Comparison of ENCODE assay signal across 8 cellular contexts in the genomic region with DNA sequence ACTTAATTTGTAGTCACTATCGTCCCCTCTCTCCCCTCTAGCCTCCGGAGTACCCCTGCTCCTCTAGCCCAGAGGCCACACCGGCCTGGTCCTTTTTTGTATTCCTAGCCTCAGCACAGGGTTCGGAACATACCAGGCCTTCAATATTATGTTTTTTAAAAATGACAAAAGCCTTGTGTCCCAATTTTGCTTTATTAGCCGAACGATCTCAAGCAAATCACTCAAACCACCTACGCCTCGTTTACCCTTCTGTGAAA. TPM values are rescaled to one million over a fixed set of nuclear protein-coding genes. Genes with fewer than 3 reads are reported as not detected.
A peak's percentile ranks its signal among the peaks of the same experiment; 100 is the strongest.
DNase-seq lines count a peak whose midpoint lies in the region; ATAC-seq, FAIRE-seq and TF ChIP-seq lines count a peak whose summit lies in the region.

No MANE protein-coding gene starts in this region.

- H2AK5ac ChIP-seq in H1 (ENCODE audit: low read depth, low read length), result 0 out of 2 replicates have a peak overlapping the region, but pooled peaks have one; percentile 48

- no peak overlapping the region for H3K4ac ChIP-seq in H1 (replicated peaks; ENCODE audit: insufficient read length, low read depth, low read length)

- FAIRE-seq in H1 (lab: Jason Lieb, UNC), result no peak

- no peaks in the 10 kb centered on the region for H3K9me3 Mint-ChIP-seq in CD8-positive, alpha-beta memory T cell
- no peaks in the 10 kb centered on the region for H3K9me3 Mint-ChIP-seq in natural killer cell

- H3K79me1 ChIP-seq in H1 (ENCODE audit: low read depth, low read length), result peaks cover 5% of the 10 kb centered on the region

- POLR2A ChIA-PET in CD8-positive, alpha-beta memory T cell (lab: Charles Lee), result interaction anchor here (1.1 to 2.3 kb wide), 3 partner anchors 60 to 1038 kb away, joined by 3 to 11 read pairs (median 7); a partner anchor contains a TSS
- POLR2A ChIA-PET in H1 (lab: Charles Lee; ENCODE audit: partially characterized antibody), result interaction anchor here (1.0 to 1.4 kb wide), 4 partner anchors 46 to 334 kb away, joined by 3 read pairs; no protein-coding TSS in a partner anchor

- H3K56ac ChIP-seq in H1 (replicated peaks; ENCODE audit: insufficient read length, low read depth, low read length), result peak overlapping the region; percentile 32

- intact Hi-C loops in natural killer cell (cut with micrococcal nuclease), result loop anchor here (5.0 kb wide), 1 partner anchor 391 kb away; no protein-coding TSS in a partner anchor

- CTCF ChIA-PET in CD8-positive, alpha-beta memory T cell (lab: Charles Lee), result interaction anchor here (1.3 kb wide), 1 partner anchor 59 kb away, joined by 3 read pairs; no protein-coding TSS in a partner anchor
- CTCF ChIA-PET in H1 (lab: Charles Lee; ENCODE audit: partially characterized antibody), result interaction anchor here (0.8 to 1.7 kb wide), 4 partner anchors 18 to 261 kb away, joined by 3 to 7 read pairs (median 4); no protein-coding TSS in a partner anchor

- H3K36me3 ChIP-seq in CD8-positive, alpha-beta memory T cell (ENCODE audit: insufficient read depth, low read length), result peaks cover 9% of the 10 kb centered on the region
- peaks cover 9 to 12% (median 11%) of the 10 kb centered on the region in 4 experiments for H3K36me3 ChIP-seq in H1 (ENCODE audit: control insufficient read depth in 2 of 4, insufficient read depth in 4 of 4, low read length in 3 of 4)

- H3K23ac ChIP-seq in H1 (ENCODE audit: insufficient read length), result no peak overlapping the region

- ATAC-seq in GM21717 (IDR thresholded peaks at IDR 0.05; ENCODE audit: unreplicated experiment) (peak; percentile 22), natural killer cell (peak in 1 of 3 donors; percentile 1), HG03571 (IDR thresholded peaks at IDR 0.05; ENCODE audit: unreplicated experiment) (no peak)

- peak overlapping the region; percentile 80 to 82 for H3K4me2 ChIP-seq in H1 (ENCODE audit: insufficient read depth in 1 of 2, low read depth in 2 of 2, low read length in 2 of 2)

- H3K36me3 Mint-ChIP-seq in CD8-positive, alpha-beta memory T cell, result peaks cover 0 to 51% (median 13%) of the 10 kb centered on the region in 3 donors
- H3K36me3 Mint-ChIP-seq in natural killer cell, result no peaks in the 10 kb centered on the region

- H3K27me3 Mint-ChIP-seq in CD8-positive, alpha-beta memory T cell, result peaks cover 0 to 6% of the 10 kb centered on the region in 2 donors
- no peaks in the 10 kb centered on the region for H3K27me3 Mint-ChIP-seq in natural killer cell (ENCODE audit: low read depth in 2 of 2)

- H2BK15ac ChIP-seq in H1 (ENCODE audit: low read length), result no peak overlapping the region

- peak overlapping the region; percentile 95 for H3K27ac ChIP-seq in CD8-positive, alpha-beta memory T cell (ENCODE audit: low read depth, low read length)
- peak overlapping the region; percentile 65 for H3K27ac ChIP-seq in H1 (ENCODE audit: low read depth, low read length)

- DNase-seq in CD8-positive, alpha-beta memory T cell, result no peak
- DNase-seq in NCI-H748 treated with DMSO at 0.1 percent for 48 hours (lab: John Stamatoyannopoulos, UW) (peak; percentile 63), H1 (ENCODE audit: low read depth in 1 of 2, low spot score in 2 of 2) (no peak), natural killer cell (no peak), GF-D8 (lab: John Stamatoyannopoulos, UW) (no peak), NCI-H2081 treated with DMSO at 0.1 percent for 48 hours (lab: John Stamatoyannopoulos, UW) (no peak)

- H2BK12ac ChIP-seq in H1 (ENCODE audit: low read depth, low read length), result no peak overlapping the region

- no peak for TF ChIP-seq CTCF in H1 (IDR thresholded peaks at IDR 0.05; ENCODE audit: control extremely low read depth in 1 of 3, insufficient read depth in 1 of 3, low read depth in 1 of 3, low read length in 3 of 3)
- no peak for TF ChIP-seq CTCF in natural killer cell (IDR thresholded peaks at IDR 0.05)

- TF ChIP-seq EP300 in H1 (IDR thresholded peaks at IDR 0.05; ENCODE audit: borderline replicate concordance in 1 of 2, low read depth in 2 of 2, low read length in 2 of 2), result no peak

- 6% methylated on average over 8 of the region's 8 CpGs; no CpG with 5 or more reads in 1 of the 2 experiments for WGBS in H1 (ENCODE audit: extremely low coverage in 1 of 2, insufficient coverage in 1 of 2, insufficient read length in 1 of 2, insufficient replicate concordance in 2 of 2, low coverage in 1 of 2, low lambda C conversion rate in 2 of 2, missing lambda C conversion rate in 1 of 2), 2 experiments

- peaks cover 25% of the 10 kb centered on the region for H3K4me1 ChIP-seq in CD8-positive, alpha-beta memory T cell (ENCODE audit: insufficient read depth, low read length)
- H3K4me1 ChIP-seq in H1 (replicated peaks in 1 of 4; ENCODE audit: control insufficient read depth in 3 of 4, insufficient read depth in 4 of 4, low read length in 3 of 4), result peaks cover 3 to 12% (median 8%) of the 10 kb centered on the region in 4 experiments; a peak in 6 of 7 replicates

- peak overlapping the region; percentile 63 to 93 (median 72) for H3K9ac ChIP-seq in H1 (replicated peaks in 1 of 4; ENCODE audit: extremely low read depth in 1 of 4, low read depth in 3 of 4, low read length in 3 of 4)

- H2BK5ac ChIP-seq in H1 (ENCODE audit: low read depth, low read length), result peak overlapping the region; percentile 76; the same call in 1 of the 2 replicates

- H3K18ac ChIP-seq in H1 (ENCODE audit: extremely low read depth, low read length), result no peak overlapping the region

- H3K27ac Mint-ChIP-seq in CD8-positive, alpha-beta memory T cell, result peak overlapping the region; percentile 95 to 100 (median 99)
- H3K27ac Mint-ChIP-seq in natural killer cell, result peak overlapping the region; percentile 93 to 96

- H3K4me3 Mint-ChIP-seq in CD8-positive, alpha-beta memory T cell, result peak overlapping the region; percentile 97 to 99 (median 98)
- peak overlapping the region; percentile 94 for H3K4me3 Mint-ChIP-seq in natural killer cell

- H2BK20ac ChIP-seq in H1 (ENCODE audit: low read length), result no peak overlapping the region

- no peak for TF ChIP-seq RAD21 in H1 (IDR thresholded peaks at IDR 0.05 in 1 of 2, conservative IDR thresholded peaks at IDR 0.05 in 1 of 2; ENCODE audit: low read depth in 2 of 2, low read length in 2 of 2)

- H3K14ac ChIP-seq in H1 (ENCODE audit: insufficient read length), result no peak overlapping the region

- H3K79me2 ChIP-seq in H1 (ENCODE audit: control insufficient read depth in 1 of 2, insufficient read depth in 2 of 2, low read length in 2 of 2), result peaks cover 22 to 72% of the 10 kb centered on the region in 2 experiments

- peak overlapping the region; percentile 71 for H3K4me3 ChIP-seq in CD8-positive, alpha-beta memory T cell (ENCODE audit: low read length)
- peak overlapping the region; percentile 93 to 99 (median 95) for H3K4me3 ChIP-seq in H1 (ENCODE audit: extremely low read depth in 1 of 4, insufficient read depth in 2 of 4, low read depth in 3 of 4, low read length in 4 of 4)

- H4K5ac ChIP-seq in H1 (ENCODE audit: insufficient read length, low read depth, low read length), result no peak overlapping the region

- H2AFZ ChIP-seq in H1 (ENCODE audit: low read length), result peak overlapping the region; percentile 37; the same call in 1 of the 2 replicates

- peak overlapping the region; percentile 75 for H2BK120ac ChIP-seq in H1 (replicated peaks; ENCODE audit: low read depth, low read length)

- TF ChIP-seq POLR2A in H1 (IDR thresholded peaks at IDR 0.05; ENCODE audit: control extremely low read depth in 1 of 2, low read depth in 2 of 2, low read length in 2 of 2), result no peak

- no peak overlapping the region for H4K8ac ChIP-seq in H1 (ENCODE audit: extremely low read depth, insufficient read depth, low read length)

- H3K23me2 ChIP-seq in H1 (ENCODE audit: low read depth, low read length), result no peaks in the 10 kb centered on the region

- H3K9me3 ChIP-seq in CD8-positive, alpha-beta memory T cell (ENCODE audit: low read length), result no peaks in the 10 kb centered on the region
- no peaks in the 10 kb centered on the region for H3K9me3 ChIP-seq in H1 (ENCODE audit: insufficient read depth in 2 of 2, low read depth in 1 of 2, low read length in 1 of 2)

- no peaks in the 10 kb centered on the region for H3K27me3 ChIP-seq in CD8-positive, alpha-beta memory T cell (ENCODE audit: insufficient read depth, low read length, poor library complexity, severe bottlenecking)
- H3K27me3 ChIP-seq in H1 (replicated peaks in 1 of 4; ENCODE audit: control insufficient read depth in 3 of 4, extremely low read depth in 1 of 4, insufficient read depth in 3 of 4, low read length in 3 of 4), result no peaks in the 10 kb centered on the region

- H3K4me1 Mint-ChIP-seq in CD8-positive, alpha-beta memory T cell, result peaks cover 53 to 76% (median 68%) of the 10 kb centered on the region in 3 donors
- peaks cover 46 to 70% of the 10 kb centered on the region in 2 donors for H3K4me1 Mint-ChIP-seq in natural killer cell

- no peak overlapping the region for H4K91ac ChIP-seq in H1 (replicated peaks; ENCODE audit: insufficient read length, low read length)

- peaks cover 4 to 5% of the 10 kb centered on the region in 2 experiments for H4K20me1 ChIP-seq in H1 (replicated peaks in 1 of 2; ENCODE audit: control insufficient read depth in 1 of 2, insufficient read depth in 2 of 2, low read length in 2 of 2)

TF ChIP-seq in H1, 55 proteins besides CTCF, POLR2A, EP300 and RAD21 (continues in another document):
- no peak for TF ChIP-seq BCL11A (IDR thresholded peaks at IDR 0.05; ENCODE audit: low read depth in 2 of 2, low read length in 2 of 2)
- no peak for TF ChIP-seq RNF2 (IDR thresholded peaks at IDR 0.05; ENCODE audit: borderline replicate concordance, low read depth, low read length, missing control alignments, poor library complexity, severe bottlenecking)
- TF ChIP-seq CHD2 (IDR thresholded peaks at IDR 0.05; ENCODE audit: low read length), result no peak
- TF ChIP-seq TAF1 (IDR thresholded peaks at IDR 0.05; ENCODE audit: low read depth, low read length), result no peak
- TF ChIP-seq ASH2L (IDR thresholded peaks at IDR 0.05; ENCODE audit: low read length), result no peak
- TF ChIP-seq CBX5 (IDR thresholded peaks at IDR 0.05; ENCODE audit: low read depth, low read length), result no peak
- no peak for TF ChIP-seq SIX5 (IDR thresholded peaks at IDR 0.05; ENCODE audit: low read depth, low read length)

RNA-seq across cellular contexts. Expression of a gene that starts 0.5 kb away (rescaled TPM):
- 100 to 1,000 TPM; 127 to 131 TPM for total RNA-seq in CD8-positive, alpha-beta memory T cell
- polyA plus RNA-seq in CD8-positive, alpha-beta memory T cell, result 98.4 TPM
- 111 and 115 TPM in 2 replicates for total RNA-seq in H1 (2021; fragmentation: NEBNext Ultra II Directional; extraction: Animal tissue kit (Norgen Biotek cat#: 25700))
- 16.1 and 38.4 TPM in 2 replicates for polyA plus RNA-seq in H1 (2011; rRNA removed)
- polyA plus RNA-seq in H1 (2011; cell fraction: cytosol; rRNA removed), result 42.5 TPM
- 5.1 TPM for polyA plus RNA-seq in H1 (2011; cell fraction: nucleus; rRNA removed)
- 107 to 210 TPM (median 113 TPM) in 4 replicates for polyA plus RNA-seq in H1 (2012, experiment 1 of 2)
- polyA plus RNA-seq in H1 (2012, experiment 2 of 2), result 79.5 TPM
- polyA plus RNA-seq in H1 (2013, experiment 1 of 2), result 131 TPM
- 131 TPM for polyA plus RNA-seq in H1 (2013, experiment 2 of 2)
- 17.9 and 21.3 TPM in 2 replicates for polyA minus RNA-seq in H1 (2011; rRNA and poly(A)+ RNA removed)
- 20.0 TPM for polyA minus RNA-seq in H1 (2011; cell fraction: cytosol; rRNA and poly(A)+ RNA removed)
- 11.6 TPM for polyA minus RNA-seq in H1 (2011; cell fraction: nucleus; rRNA and poly(A)+ RNA removed)
- 10 to 100 TPM; 33.0 to 42.2 (median 36.0) TPM for total RNA-seq in natural killer cell
